ENCODE assay signal across 1 cellular context in genomic region chr11:69171476-69171875, GRCh38.
TF ChIP-seq lines count a peak whose summit lies in the region.

No MANE protein-coding gene starts in this region.

TF ChIP-seq in H1, 55 proteins besides CTCF, POLR2A, EP300 and RAD21 (continued from another document):
- no peak for TF ChIP-seq CHD7 (IDR thresholded peaks at IDR 0.05; ENCODE audit: insufficient replicate concordance, low read length)
- TF ChIP-seq CHD2 (IDR thresholded peaks at IDR 0.05; ENCODE audit: low read length) = no peak
- TF ChIP-seq CHD1 (IDR thresholded peaks at IDR 0.05; ENCODE audit: low read depth, low read length) = no peak
- TF ChIP-seq SP4 (IDR thresholded peaks at IDR 0.05; ENCODE audit: low read length) = no peak
